In the genomic region with DNA sequence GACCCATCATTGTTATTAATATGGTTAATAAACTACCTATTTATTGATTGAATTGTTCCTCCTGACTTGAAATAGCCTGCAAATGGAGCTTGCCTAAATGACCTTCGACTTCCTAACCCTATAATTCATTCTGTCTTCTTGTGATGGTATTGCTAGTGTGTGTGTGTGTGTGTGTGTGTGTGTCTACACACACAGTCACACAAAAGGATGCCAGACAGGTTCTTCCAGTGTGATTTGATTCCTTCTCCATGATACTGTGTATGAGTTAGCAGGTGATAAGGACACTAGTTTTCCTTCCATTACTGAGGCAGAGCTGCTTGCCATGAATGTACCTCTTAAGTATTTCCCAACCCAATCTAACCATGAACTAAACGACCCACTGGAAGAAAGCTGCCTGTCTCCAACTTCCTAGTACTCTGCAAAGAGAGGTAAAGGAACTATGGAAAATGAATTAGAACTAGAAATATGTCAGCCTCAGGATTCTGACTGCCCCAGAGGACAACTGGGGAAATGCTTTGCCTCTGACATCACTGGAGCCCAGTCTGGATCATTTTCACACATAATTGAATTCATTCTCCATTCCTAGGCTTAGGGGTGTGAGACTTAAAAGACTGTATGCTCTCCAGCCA, we compare ENCODE assay signal across 8 cellular contexts. TPM values are rescaled to one million over a fixed set of nuclear protein-coding genes. Genes with fewer than 3 reads are reported as not detected.
A peak's percentile ranks its signal among the peaks of the same experiment; 100 is the strongest.
DNase-seq lines count a peak whose midpoint lies in the region; ATAC-seq and TF ChIP-seq lines count a peak whose summit lies in the region.

No MANE protein-coding gene starts in this region.

- peak overlapping the region; percentile 69 to 73 for H3K4me3 Mint-ChIP-seq in activated T-cell treated with anti-CD3 and anti-CD28 coated beads, Interleukin-2, amount 50 U/mL, for 72 hours
- H3K4me3 Mint-ChIP-seq in activated naive CD8-positive, alpha-beta T cell treated with anti-CD3 and anti-CD28 coated beads, Interleukin-2, amount 50 U/mL, for 24 hours = peak overlapping the region; percentile 72

- H3K4me1 Mint-ChIP-seq in activated T-cell treated with anti-CD3 and anti-CD28 coated beads, Interleukin-2, amount 50 U/mL, for 72 hours (ENCODE audit: low read depth) = peaks cover 54% of the 10 kb centered on the region
- peaks cover 70% of the 10 kb centered on the region for H3K4me1 Mint-ChIP-seq in activated naive CD8-positive, alpha-beta T cell treated with anti-CD3 and anti-CD28 coated beads, Interleukin-2, amount 50 U/mL, for 24 hours

- intact Hi-C loops in upper lobe of right lung (cut with DNase I) = no loop called here

- H3K4me3 ChIP-seq in upper lobe of right lung = no peak overlapping the region

- peaks cover 20% of the 10 kb centered on the region for H3K4me1 ChIP-seq in upper lobe of right lung

- no peaks in the 10 kb centered on the region for H3K27me3 Mint-ChIP-seq in activated T-cell treated with anti-CD3 and anti-CD28 coated beads, Interleukin-2, amount 50 U/mL, for 72 hours (ENCODE audit: low read depth)
- H3K27me3 Mint-ChIP-seq in activated naive CD8-positive, alpha-beta T cell treated with anti-CD3 and anti-CD28 coated beads, Interleukin-2, amount 50 U/mL, for 24 hours = no peaks in the 10 kb centered on the region

- no peak for DNase-seq in activated T-cell treated with anti-CD3 and anti-CD28 coated beads, Interleukin-2, amount 50 U/mL, for 72 hours
- DNase-seq in activated T-cell treated with anti-CD3 and anti-CD28 coated beads for 4 hours = no peak
- DNase-seq in activated naive CD8-positive, alpha-beta T cell treated with anti-CD3 and anti-CD28 coated beads, Interleukin-2, amount 50 U/mL, for 24 hours = no peak
- peak; percentile 91 for DNase-seq in iris pigment epithelial cell (ENCODE audit: low read depth)
- DNase-seq in upper lobe of right lung = no peak

- ATAC-seq in activated T-cell treated with anti-CD3 and anti-CD28 coated beads, Interleukin-2, amount 50 U/mL, for 72 hours (replicated peaks in 1 of 2) = no peak
- ATAC-seq in activated naive CD8-positive, alpha-beta T cell treated with anti-CD3 and anti-CD28 coated beads, Interleukin-2, amount 50 U/mL, for 24 hours = no peak
- ATAC-seq in upper lobe of right lung (peak; percentile 4), GM18873 (IDR thresholded peaks at IDR 0.05; ENCODE audit: low FRiP score, unreplicated experiment) (no peak), HG03135 (IDR thresholded peaks at IDR 0.05; ENCODE audit: unreplicated experiment) (no peak), GM19328 (IDR thresholded peaks at IDR 0.05; ENCODE audit: unreplicated experiment) (no peak)

- H3K9me3 Mint-ChIP-seq in activated T-cell treated with anti-CD3 and anti-CD28 coated beads, Interleukin-2, amount 50 U/mL, for 72 hours = no peaks in the 10 kb centered on the region
- no peaks in the 10 kb centered on the region for H3K9me3 Mint-ChIP-seq in activated naive CD8-positive, alpha-beta T cell treated with anti-CD3 and anti-CD28 coated beads, Interleukin-2, amount 50 U/mL, for 24 hours

- H3K27me3 ChIP-seq in upper lobe of right lung = no peaks in the 10 kb centered on the region

- no peaks in the 10 kb centered on the region for H3K9me3 ChIP-seq in upper lobe of right lung

- peak overlapping the region; percentile 22 for H3K27ac Mint-ChIP-seq in activated T-cell treated with anti-CD3 and anti-CD28 coated beads, Interleukin-2, amount 50 U/mL, for 72 hours
- peak overlapping the region; percentile 90 for H3K27ac Mint-ChIP-seq in activated naive CD8-positive, alpha-beta T cell treated with anti-CD3 and anti-CD28 coated beads, Interleukin-2, amount 50 U/mL, for 24 hours

- peak overlapping the region; percentile 43 for H3K27ac ChIP-seq in upper lobe of right lung

- H3K36me3 Mint-ChIP-seq in activated T-cell treated with anti-CD3 and anti-CD28 coated beads, Interleukin-2, amount 50 U/mL, for 72 hours (ENCODE audit: insufficient read depth in 2 of 2) = peaks cover 6 to 7% of the 10 kb centered on the region in 2 donors
- peaks cover 19% of the 10 kb centered on the region for H3K36me3 Mint-ChIP-seq in activated naive CD8-positive, alpha-beta T cell treated with anti-CD3 and anti-CD28 coated beads, Interleukin-2, amount 50 U/mL, for 24 hours (ENCODE audit: low read depth)

- peaks cover 32% of the 10 kb centered on the region for H3K36me3 ChIP-seq in upper lobe of right lung

- peak; percentile 21 for TF ChIP-seq CTCF in upper lobe of right lung (IDR thresholded peaks at IDR 0.05)

RNA-seq across cellular contexts. Expression of a gene that starts 3.5 kb away (rescaled TPM):
- 10 to 100 TPM; 86.2 to 92.6 TPM for total RNA-seq in activated T-cell treated with anti-CD3 and anti-CD28 coated beads, Interleukin-2, amount 50 U/mL, for 72 hours
- total RNA-seq in upper lobe of right lung = 1.4 TPM

RNA-seq across cellular contexts. Expression of a gene that starts 24.8 kb away (rescaled TPM):
- 10 to 100 TPM; 33.4 to 45.2 TPM for total RNA-seq in activated T-cell treated with anti-CD3 and anti-CD28 coated beads, Interleukin-2, amount 50 U/mL, for 72 hours
- total RNA-seq in upper lobe of right lung = 69.7 TPM

Comparison
In these comparisons a context has a peak if more than half of its experiments do, and no peak if none do; other contexts are left out.
1. RNA of a gene that starts 3.5 kb away (total RNA-seq): 86.2 to 92.6 TPM in activated T-cell treated with anti-CD3 and anti-CD28 coated beads, Interleukin-2, amount 50 U/mL, for 72 hours; 1.4 TPM in upper lobe of right lung (single experiment); every median in the first group is over 10 times any median in the second.